ENCODE assay signal across 8 cellular contexts in the genomic region with DNA sequence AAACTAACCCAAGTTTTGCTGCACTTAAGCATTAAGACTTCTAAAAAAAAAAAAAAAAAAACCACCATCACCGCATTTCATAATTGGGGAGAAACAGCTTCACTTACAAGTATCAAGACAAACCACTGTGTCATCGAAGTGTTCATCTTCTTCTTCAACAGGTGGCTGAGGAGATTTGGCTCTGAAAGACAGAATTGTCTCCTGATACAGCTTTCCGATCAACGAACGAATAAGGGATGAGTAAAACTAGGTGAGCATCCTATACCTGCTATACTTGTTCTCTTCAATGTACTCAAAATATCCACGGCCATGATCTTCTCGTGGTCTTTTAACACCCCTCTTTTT. TPM values are rescaled to one million over a fixed set of nuclear protein-coding genes. Genes with fewer than 3 reads are reported as not detected.
DNase-seq lines count a peak whose midpoint lies in the region; ATAC-seq and TF ChIP-seq lines count a peak whose summit lies in the region.

No MANE protein-coding gene starts in this region.

- peak overlapping the region; percentile 95 for H3K4me3 ChIP-seq in LNCaP clone FGC (ENCODE audit: low read depth, low read length)
- peak overlapping the region; percentile 98 for H3K4me3 ChIP-seq in brain microvascular endothelial cell (ENCODE audit: low read depth, low read length)

- H3K4me1 Mint-ChIP-seq in mesothelial cell of epicardium, result peaks cover 54% of the 10 kb centered on the region

- peak overlapping the region; percentile 99 for H3K27ac Mint-ChIP-seq in mesothelial cell of epicardium

- TF ChIP-seq CTCF in LNCaP clone FGC (IDR thresholded peaks at IDR 0.05; ENCODE audit: control insufficient read depth, extremely low read depth, insufficient read depth), result no peak
- TF ChIP-seq CTCF in brain microvascular endothelial cell (IDR thresholded peaks at IDR 0.05; ENCODE audit: low read depth, low read length, missing control alignments), result no peak
- TF ChIP-seq CTCF in mesothelial cell of epicardium (IDR thresholded peaks at IDR 0.05; ENCODE audit: unreplicated experiment), result no peak

- H3K27me3 ChIP-seq in brain microvascular endothelial cell (replicated peaks), result no peaks in the 10 kb centered on the region

- in situ Hi-C loops in brain microvascular endothelial cell (cut with HindIII; ENCODE audit: low pct_ligation_motif_present, low sequenced_read_pairs), result no loop called here

- peak overlapping the region; percentile 86 for H3K4me3 Mint-ChIP-seq in mesothelial cell of epicardium

- peaks cover 27% of the 10 kb centered on the region for H3K36me3 Mint-ChIP-seq in mesothelial cell of epicardium

- DNase-seq in CD1c-positive myeloid dendritic cell (ENCODE audit: extremely low spot score) (peak; percentile 41), LNCaP clone FGC (ENCODE audit: low read depth) (no peak), brain microvascular endothelial cell (no peak), mesothelial cell of epicardium (ENCODE audit: low spot score in 2 of 2, unreplicated experiment in 2 of 2) (no peak), AG08395 (ENCODE audit: low spot score) (no peak)
- no peak for DNase-seq in activated CD4-positive, alpha-beta T cell treated with anti-CD3 and anti-CD28 coated beads for 1 hour

- H3K27ac ChIP-seq in brain microvascular endothelial cell, result peak overlapping the region; percentile 92

- H3K27me3 Mint-ChIP-seq in mesothelial cell of epicardium (ENCODE audit: low read depth), result no peaks in the 10 kb centered on the region

- no peaks in the 10 kb centered on the region for H3K9me3 Mint-ChIP-seq in mesothelial cell of epicardium

- H3K36me3 ChIP-seq in brain microvascular endothelial cell (replicated peaks), result peaks cover 40% of the 10 kb centered on the region

- ATAC-seq in HG03571 (IDR thresholded peaks at IDR 0.05; ENCODE audit: unreplicated experiment) (no peak), HG03378 (IDR thresholded peaks at IDR 0.05; ENCODE audit: unreplicated experiment) (no peak)

RNA-seq across cellular contexts. Expression of a gene that starts 2.0 kb away (rescaled TPM):
- total RNA-seq in mesothelial cell of epicardium, result 423 to 436 TPM (median 424 TPM) in 3 replicates

RNA-seq across cellular contexts. Expression of a gene that starts 26.9 kb away (rescaled TPM):
- 27.7 to 31.9 TPM (median 29.3 TPM) in 3 replicates for total RNA-seq in mesothelial cell of epicardium
